ENCODE assay signal across 8 cellular contexts in genomic region chr9:72038890-72039410, GRCh38. TPM values are rescaled to one million over a fixed set of nuclear protein-coding genes. Genes with fewer than 3 reads are reported as not detected.
DNase-seq lines count a peak whose midpoint lies in the region; ATAC-seq lines count a peak whose summit lies in the region.

No MANE protein-coding gene starts in this region.

- no peak overlapping the region for H3K27ac ChIP-seq in Karpas-422 (ENCODE audit: low read length)
- H3K27ac ChIP-seq in SJSA1: no peak overlapping the region

- H3K9me3 ChIP-seq in Karpas-422 (ENCODE audit: low read length): no peaks in the 10 kb centered on the region
- no peaks in the 10 kb centered on the region for H3K9me3 ChIP-seq in SJSA1 (replicated peaks)

- H3K4me2 ChIP-seq in Karpas-422 (ENCODE audit: low read depth, low read length, poor library complexity, severe bottlenecking): no peak overlapping the region

- H3K4me1 ChIP-seq in Karpas-422 (ENCODE audit: low read length) (no peaks in the 10 kb centered on the region), SJSA1 (replicated peaks) (no peaks in the 10 kb centered on the region)

- H3K36me3 ChIP-seq in Karpas-422 (ENCODE audit: insufficient read depth, low read length): no peaks in the 10 kb centered on the region
- no peaks in the 10 kb centered on the region for H3K36me3 ChIP-seq in SJSA1

- DNase-seq in DMS79 treated with DMSO at 0.1 percent for 48 hours (lab: John Stamatoyannopoulos, UW) (peak; percentile 26), Karpas-422 (peak; percentile 87), SJSA1 (ENCODE audit: low read depth in 1 of 2, low spot score in 2 of 2) (peak; percentile 38 to 59), glomerular visceral epithelial cell (ENCODE audit: extremely low spot score) (peak; percentile 78), pons (ENCODE audit: low spot score) (peak; percentile 84), ureter (ENCODE audit: low spot score) (peak; percentile 87)
- peak in 3 of 4 experiments; percentile 28 to 36 (median 32) for DNase-seq in activated naive CD4-positive, alpha-beta T cell (lab: John Stamatoyannopoulos, UW)

- no peaks in the 10 kb centered on the region for H3K79me2 ChIP-seq in Karpas-422 (ENCODE audit: low read length)

- H3K9ac ChIP-seq in Karpas-422 (ENCODE audit: low read length): no peak overlapping the region

- no peaks in the 10 kb centered on the region for H3K9me2 ChIP-seq in Karpas-422 (replicated peaks; ENCODE audit: insufficient read depth, low read length)

- ATAC-seq in GM21529 (IDR thresholded peaks at IDR 0.05; ENCODE audit: unreplicated experiment): peak; percentile 80

- 0 out of 2 replicates have a peak, but pooled peaks cover 3% of the 10 kb centered on the region for H4K20me1 ChIP-seq in Karpas-422 (ENCODE audit: insufficient read depth, low read depth, low read length)

- H3K27me3 ChIP-seq in Karpas-422 (ENCODE audit: low read length): no peaks in the 10 kb centered on the region
- H3K27me3 ChIP-seq in SJSA1 (replicated peaks): no peaks in the 10 kb centered on the region

- H2AFZ ChIP-seq in Karpas-422 (ENCODE audit: low read length): no peak overlapping the region

- H3K4me3 ChIP-seq in Karpas-422 (ENCODE audit: low read length) (no peak overlapping the region), SJSA1 (no peak overlapping the region)

RNA-seq across cellular contexts. Expression of gene C9orf57, which starts 21.5 kb away (rescaled TPM):
- total RNA-seq in Karpas-422 (2014; rRNA removed; shearing (Covaris generic); ENCODE audit: low replicate concordance): not detected in 2 replicates
- total RNA-seq in SJSA1 (2014; rRNA removed; shearing (Covaris generic)): not detected in 2 replicates
- total RNA-seq in ureter: not detected

Comparison
In these comparisons a context has a peak if more than half of its experiments do, and no peak if none do; other contexts are left out.
1. DNase-seq: peak in every context shown above with its lines; median percentile 87 in Karpas-422; 87 in ureter; 84 in pons; 78 in glomerular visceral epithelial cell; 48 in SJSA1; 32 in activated naive CD4-positive, alpha-beta T cell; 26 in DMS79 treated with DMSO at 0.1 percent for 48 hours.